In genomic region chr11:57321996-57322880, GRCh38 we compare ENCODE assay signal across 8 cellular contexts. TPM values are rescaled to one million over a fixed set of nuclear protein-coding genes. Genes with fewer than 3 reads are reported as not detected.
DNase-seq lines count a peak whose midpoint lies in the region; ATAC-seq and TF ChIP-seq lines count a peak whose summit lies in the region.

No MANE protein-coding gene starts in this region.

- H3K27ac ChIP-seq in mesodermal cell (ENCODE audit: low read depth, low read length, severe bottlenecking) (peak overlapping the region; percentile 83), tibial nerve (peak overlapping the region; percentile 93 to 98 (median 96))

- H3K9me3 ChIP-seq in HAP-1 = no peaks in the 10 kb centered on the region
- no peaks in the 10 kb centered on the region for H3K9me3 ChIP-seq in mesodermal cell (ENCODE audit: control insufficient read depth, low read length)
- H3K9me3 ChIP-seq in tibial nerve = no peaks in the 10 kb centered on the region

- 16 to 22% methylated on average over 5 to 8 of the region's 14 CpGs for WGBS in mesodermal cell (ENCODE audit: insufficient coverage in 2 of 2), 2 experiments
- 18% methylated on average over 14 of the region's 14 CpGs for WGBS in tibial nerve, 2 donors

- peaks cover 35% of the 10 kb centered on the region for H3K4me1 ChIP-seq in HAP-1
- H3K4me1 ChIP-seq in mesodermal cell (ENCODE audit: control insufficient read depth, insufficient read depth, low read length, poor library complexity, severe bottlenecking) = peaks cover 52% of the 10 kb centered on the region
- H3K4me1 ChIP-seq in tibial nerve = peaks cover 0 to 84% (median 43%) of the 10 kb centered on the region in 4 donors

- H3K27me3 ChIP-seq in HAP-1 (ENCODE audit: low read depth) (no peaks in the 10 kb centered on the region), tibial nerve (no peaks in the 10 kb centered on the region)

- peaks cover 57% of the 10 kb centered on the region for H3K36me3 ChIP-seq in HAP-1 (replicated peaks)
- peaks cover 61% of the 10 kb centered on the region for H3K36me3 ChIP-seq in mesodermal cell (ENCODE audit: control insufficient read depth, insufficient read depth, low read length)
- H3K36me3 ChIP-seq in tibial nerve = peaks cover 0 to 50% (median 9%) of the 10 kb centered on the region in 3 donors

- peak overlapping the region; percentile 4 for H3K4me3 ChIP-seq in HAP-1
- H3K4me3 ChIP-seq in mesodermal cell (ENCODE audit: extremely low read depth, insufficient read depth, low read length, poor library complexity, severe bottlenecking) = peak overlapping the region; percentile 80
- peak overlapping the region; percentile 28 to 91 (median 70) for H3K4me3 ChIP-seq in tibial nerve

- DNase-seq in Ammon's horn (ENCODE audit: low spot score) (peak; percentile 83), HAP-1 (ENCODE audit: low spot score in 2 of 2) (peak; percentile 78 to 88), epidermal melanocyte (ENCODE audit: insufficient read length, low spot score) (peak; percentile 97), tibial nerve (ENCODE audit: low spot score in 2 of 2) (peak; percentile 86 to 91), NCI-H524 (lab: John Stamatoyannopoulos, UW) (no peak)

- in situ Hi-C loops in HAP-1 (cut with MboI; ENCODE audit: low sequenced_read_pairs) = no loop called here

- ATAC-seq in SK-N-SH treated with all-trans-retinoic acid at 6 μM for 48 hours (peak; percentile 70), GM18873 (IDR thresholded peaks at IDR 0.05; ENCODE audit: low FRiP score, unreplicated experiment) (no peak)

- peak; percentile 89 to 90 for TF ChIP-seq EP300 in tibial nerve (IDR thresholded peaks at IDR 0.05)

- peak in 1 of 2 donors; percentile 68 for TF ChIP-seq POLR2A in tibial nerve (IDR thresholded peaks at IDR 0.05)

- TF ChIP-seq CTCF in tibial nerve (IDR thresholded peaks at IDR 0.05) = peak in 1 of 5 experiments; percentile 49

TF ChIP-seq in SK-N-SH treated with all-trans-retinoic acid at 6 μM for 48 hours, 23 proteins besides CTCF, POLR2A, EP300 and RAD21:
- TF ChIP-seq ARNTL (CRISPR knock-in tag; IDR thresholded peaks at IDR 0.05; ENCODE audit: borderline replicate concordance, low read depth) = no peak
- no peak for TF ChIP-seq ZNF565 (CRISPR knock-in tag; conservative IDR thresholded peaks at IDR 0.05; ENCODE audit: low read depth)
- TF ChIP-seq, protein P1, sequence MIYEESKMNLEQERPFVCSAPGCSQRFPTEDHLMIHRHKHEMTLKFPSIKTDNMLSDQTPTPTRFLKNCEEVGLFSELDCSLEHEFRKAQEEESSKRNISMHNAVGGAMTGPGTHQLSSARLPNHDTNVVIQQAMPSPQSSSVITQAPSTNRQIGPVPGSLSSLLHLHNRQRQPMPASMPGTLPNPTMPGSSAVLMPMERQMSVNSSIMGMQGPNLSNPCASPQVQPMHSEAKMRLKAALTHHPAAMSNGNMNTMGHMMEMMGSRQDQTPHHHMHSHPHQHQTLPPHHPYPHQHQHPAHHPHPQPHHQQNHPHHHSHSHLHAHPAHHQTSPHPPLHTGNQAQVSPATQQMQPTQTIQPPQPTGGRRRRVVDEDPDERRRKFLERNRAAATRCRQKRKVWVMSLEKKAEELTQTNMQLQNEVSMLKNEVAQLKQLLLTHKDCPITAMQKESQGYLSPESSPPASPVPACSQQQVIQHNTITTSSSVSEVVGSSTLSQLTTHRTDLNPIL (CRISPR knock-in tag; IDR thresholded peaks at IDR 0.05; ENCODE audit: low read depth) = no peak
- no peak for TF ChIP-seq BACH2 (CRISPR knock-in tag; IDR thresholded peaks at IDR 0.05; ENCODE audit: borderline replicate concordance)
- TF ChIP-seq, protein P2, sequence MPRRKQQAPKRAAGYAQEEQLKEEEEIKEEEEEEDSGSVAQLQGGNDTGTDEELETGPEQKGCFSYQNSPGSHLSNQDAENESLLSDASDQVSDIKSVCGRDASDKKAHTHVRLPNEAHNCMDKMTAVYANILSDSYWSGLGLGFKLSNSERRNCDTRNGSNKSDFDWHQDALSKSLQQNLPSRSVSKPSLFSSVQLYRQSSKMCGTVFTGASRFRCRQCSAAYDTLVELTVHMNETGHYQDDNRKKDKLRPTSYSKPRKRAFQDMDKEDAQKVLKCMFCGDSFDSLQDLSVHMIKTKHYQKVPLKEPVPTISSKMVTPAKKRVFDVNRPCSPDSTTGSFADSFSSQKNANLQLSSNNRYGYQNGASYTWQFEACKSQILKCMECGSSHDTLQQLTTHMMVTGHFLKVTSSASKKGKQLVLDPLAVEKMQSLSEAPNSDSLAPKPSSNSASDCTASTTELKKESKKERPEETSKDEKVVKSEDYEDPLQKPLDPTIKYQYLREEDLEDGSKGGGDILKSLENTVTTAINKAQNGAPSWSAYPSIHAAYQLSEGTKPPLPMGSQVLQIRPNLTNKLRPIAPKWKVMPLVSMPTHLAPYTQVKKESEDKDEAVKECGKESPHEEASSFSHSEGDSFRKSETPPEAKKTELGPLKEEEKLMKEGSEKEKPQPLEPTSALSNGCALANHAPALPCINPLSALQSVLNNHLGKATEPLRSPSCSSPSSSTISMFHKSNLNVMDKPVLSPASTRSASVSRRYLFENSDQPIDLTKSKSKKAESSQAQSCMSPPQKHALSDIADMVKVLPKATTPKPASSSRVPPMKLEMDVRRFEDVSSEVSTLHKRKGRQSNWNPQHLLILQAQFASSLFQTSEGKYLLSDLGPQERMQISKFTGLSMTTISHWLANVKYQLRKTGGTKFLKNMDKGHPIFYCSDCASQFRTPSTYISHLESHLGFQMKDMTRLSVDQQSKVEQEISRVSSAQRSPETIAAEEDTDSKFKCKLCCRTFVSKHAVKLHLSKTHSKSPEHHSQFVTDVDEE (CRISPR knock-in tag; IDR thresholded peaks at IDR 0.05) = no peak
- no peak for TF ChIP-seq TCF4 (CRISPR knock-in tag; IDR thresholded peaks at IDR 0.05; ENCODE audit: borderline replicate concordance)
- TF ChIP-seq GLIS3 (CRISPR knock-in tag; IDR thresholded peaks at IDR 0.05) = no peak
- no peak for TF ChIP-seq RARB (CRISPR knock-in tag; IDR thresholded peaks at IDR 0.05)

RNA-seq across cellular contexts. Expression of gene TNKS1BP1, which starts 2.5 kb away (rescaled TPM):
- polyA plus RNA-seq in mesodermal cell (2013, experiment 1 of 2) = 125 TPM
- 103 TPM for polyA plus RNA-seq in mesodermal cell (2013, experiment 2 of 2)
- total RNA-seq in tibial nerve = 100 to 1,000 TPM; 147 to 238 (median 204) TPM

RNA-seq across cellular contexts. Expression of gene SSRP1, which starts 13.5 kb away (rescaled TPM):
- 220 TPM for polyA plus RNA-seq in mesodermal cell (2013, experiment 1 of 2)
- 213 TPM for polyA plus RNA-seq in mesodermal cell (2013, experiment 2 of 2)
- total RNA-seq in tibial nerve = 10 to 100 TPM; 51.0 to 67.5 (median 56.5) TPM

RNA-seq across cellular contexts. Expression of gene P2RX3, which starts 15.9 kb away (rescaled TPM):
- polyA plus RNA-seq in mesodermal cell (2013, experiment 1 of 2) = 7.7 TPM
- 5.2 TPM for polyA plus RNA-seq in mesodermal cell (2013, experiment 2 of 2)
- total RNA-seq in tibial nerve = under 1 TPM in 1 of 4 donors, not detected in 3; 0.22 TPM

RNA-seq across cellular contexts. Expression of gene PRG3, which starts 58.7 kb away (rescaled TPM):
- polyA plus RNA-seq in mesodermal cell (2013, experiment 1 of 2) = not detected
- polyA plus RNA-seq in mesodermal cell (2013, experiment 2 of 2) = not detected
- not detected for total RNA-seq in tibial nerve

Comparison
In these comparisons a context has a peak if more than half of its experiments do, and no peak if none do; other contexts are left out.
1. DNase-seq: peak in Ammon's horn (single experiment), HAP-1 (2 of 2), epidermal melanocyte (single experiment) and tibial nerve (2 of 2); none in NCI-H524 (0 of 2).
2. H3K4me3 ChIP-seq: peak in every context shown above with its lines; median percentile 80 in mesodermal cell; 70 in tibial nerve; 4 in HAP-1.